Comparison of ENCODE assay signal across 11 cellular contexts in the genomic region with DNA sequence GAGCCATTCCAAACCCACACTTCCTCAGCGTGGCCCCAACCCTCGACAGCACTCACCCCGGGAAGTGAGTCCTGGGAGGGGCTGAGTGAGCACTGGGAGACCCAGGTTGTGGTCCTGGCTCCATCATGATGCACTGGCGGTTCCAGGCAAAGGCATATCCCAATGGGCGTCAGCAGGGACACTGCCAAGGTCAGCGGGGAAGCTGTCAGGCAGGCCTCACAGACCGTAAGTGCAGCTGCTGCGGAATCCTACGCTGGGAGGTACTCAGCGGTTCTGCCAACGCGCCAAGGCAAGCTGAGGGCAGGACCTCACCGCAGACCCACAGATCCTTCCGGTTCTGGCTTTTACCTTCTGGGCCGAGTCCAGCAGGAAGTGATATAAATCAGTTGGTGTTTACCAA. TPM values are rescaled to one million over a fixed set of nuclear protein-coding genes. Genes with fewer than 3 reads are reported as not detected.
DNase-seq lines count a peak whose midpoint lies in the region; TF ChIP-seq lines count a peak whose summit lies in the region.
"Had no signal": no experiment of that assay in that cellular context is flagged by ENCODE, and none has a peak within 500 bp of the region (broad histone marks: within the 10 kb centered on the region; RNA-seq: fewer than 3 reads in every experiment).

No MANE protein-coding gene starts in this region.

- H3K36me3 ChIP-seq in HEK293 (ENCODE audit: control insufficient read depth in 2 of 2, insufficient read depth in 1 of 2, low read length in 2 of 2), result peaks cover 10 to 61% of the 10 kb centered on the region in 2 experiments
- peaks cover 16% of the 10 kb centered on the region for H3K36me3 ChIP-seq in colonic mucosa

- no peaks in the 10 kb centered on the region for H3K9me3 Mint-ChIP-seq in progenitor cell of endocrine pancreas (ENCODE audit: low read depth)
- H3K9me3 Mint-ChIP-seq: activated T-helper 17 cell treated with anti-CD3 and anti-CD28 coated beads, Interleukin-2, amount 50 U/mL, for 72 hours had no signal

- TF ChIP-seq CTCF in HEK293 (tag by site-specific recombination; IDR thresholded peaks at IDR 0.05) (no peak), colonic mucosa (IDR thresholded peaks at IDR 0.05) (no peak), progenitor cell of endocrine pancreas (IDR thresholded peaks at IDR 0.05; ENCODE audit: unreplicated experiment) (no peak)

- no peaks in the 10 kb centered on the region for H3K27me3 Mint-ChIP-seq in progenitor cell of endocrine pancreas
- H3K27me3 Mint-ChIP-seq: activated T-helper 17 cell treated with anti-CD3 and anti-CD28 coated beads, Interleukin-2, amount 50 U/mL, for 72 hours had no signal

- CTCF ChIA-PET in HEK293 (lab: Yijun Ruan, JAX), result no interaction called here

- no peak overlapping the region for H3K4me3 ChIP-seq in HEK293 (ENCODE audit: low read depth, low read length)
- no peak overlapping the region for H3K4me3 ChIP-seq in colonic mucosa
- H3K4me3 ChIP-seq: SJSA1 had no signal

- H3K4me1 ChIP-seq in HEK293 (ENCODE audit: control insufficient read depth, insufficient read depth, low read length), result no peaks in the 10 kb centered on the region; the same call in 1 of the 2 replicates
- no peaks in the 10 kb centered on the region for H3K4me1 ChIP-seq in colonic mucosa
- H3K4me1 ChIP-seq: SJSA1 had no signal

- intact Hi-C loops in colonic mucosa (cut with DNase I), result no loop called here

- H3K9ac ChIP-seq in colonic mucosa (ENCODE audit: low read depth in 2 of 2, low read length in 2 of 2), result no peak overlapping the region

- H3K27me3 ChIP-seq in colonic mucosa, result no peaks in the 10 kb centered on the region

- peak; percentile 40 for DNase-seq in colonic mucosa
- DNase-seq in progenitor cell of endocrine pancreas (ENCODE audit: low spot score, unreplicated experiment), result no peak
- no peak for DNase-seq in NCI-H2107 treated with DMSO at 0.1 percent for 48 hours (lab: John Stamatoyannopoulos, UW; ENCODE audit: unreplicated experiment)
- no peak for DNase-seq in stimulated activated CD4-positive, alpha-beta T cell treated with anti-CD3 and anti-CD28 coated beads, Interleukin-15, amount 100 ng/mL, for 24 hours
- no peak for DNase-seq in effector CD4-positive, alpha-beta T cell
- DNase-seq: activated CD8-positive, alpha-beta T cell treated with anti-CD3 and anti-CD28 coated beads, Interleukin-2, amount 10 ng/mL, durations not matched to agents 7 days and 5 days; NCI-H1092 treated with DMSO at 0.1 percent for 48 hours had no signal

- no peaks in the 10 kb centered on the region for H3K9me3 ChIP-seq in HEK293 (ENCODE audit: control insufficient read depth, insufficient read depth, low read depth, low read length)
- H3K9me3 ChIP-seq in colonic mucosa, result no peaks in the 10 kb centered on the region
- H3K9me3 ChIP-seq: SJSA1 had no signal

- POLR2A ChIA-PET in HEK293 (lab: Yijun Ruan, JAX), result no interaction called here

- peak overlapping the region; percentile 82 for H3K4me3 Mint-ChIP-seq in progenitor cell of endocrine pancreas (ENCODE audit: low read depth)
- H3K4me3 Mint-ChIP-seq: activated CD8-positive, alpha-beta T cell treated with anti-CD3 and anti-CD28 coated beads, Interleukin-2, amount 10 ng/mL, durations not matched to agents 7 days and 5 days; activated T-helper 17 cell treated with anti-CD3 and anti-CD28 coated beads, Interleukin-2, amount 50 U/mL, for 72 hours had no signal

- peaks cover 15% of the 10 kb centered on the region for H3K36me3 Mint-ChIP-seq in progenitor cell of endocrine pancreas (ENCODE audit: insufficient read depth)

- no peak overlapping the region for H3K27ac ChIP-seq in HEK293 (ENCODE audit: extremely low read depth, low read depth, low read length)
- no peak overlapping the region for H3K27ac ChIP-seq in colonic mucosa
- H3K27ac ChIP-seq: SJSA1 had no signal

- peaks cover 17% of the 10 kb centered on the region for H3K4me1 Mint-ChIP-seq in progenitor cell of endocrine pancreas (ENCODE audit: low read depth)
- H3K4me1 Mint-ChIP-seq: activated T-helper 17 cell treated with anti-CD3 and anti-CD28 coated beads, Interleukin-2, amount 50 U/mL, for 72 hours had no signal

- no peak overlapping the region for H3K27ac Mint-ChIP-seq in progenitor cell of endocrine pancreas
- H3K27ac Mint-ChIP-seq: activated CD8-positive, alpha-beta T cell treated with anti-CD3 and anti-CD28 coated beads, Interleukin-2, amount 10 ng/mL, durations not matched to agents 7 days and 5 days; activated T-helper 17 cell treated with anti-CD3 and anti-CD28 coated beads, Interleukin-2, amount 50 U/mL, for 72 hours had no signal

TF ChIP-seq in HEK293, 187 proteins besides CTCF, POLR2A, EP300 and RAD21:
- no peak for TF ChIP-seq SALL2 (tag by site-specific recombination; IDR thresholded peaks at IDR 0.05; ENCODE audit: borderline replicate concordance)
- peak; percentile 37 for TF ChIP-seq ZNF600 (tag by site-specific recombination; IDR thresholded peaks at IDR 0.05)
TF ChIP-seq in HEK293: peak in this region for 1.

RNA-seq across cellular contexts. Expression of a gene that starts 1.4 kb away (rescaled TPM):
- total RNA-seq in colonic mucosa, result 10 to 100 TPM; 13.4 to 18.8 TPM
- 21.6 and 23.7 TPM in 2 replicates for total RNA-seq in progenitor cell of endocrine pancreas
- total RNA-seq: activated CD8-positive, alpha-beta T cell treated with anti-CD3 and anti-CD28 coated beads, Interleukin-2, amount 10 ng/mL, durations not matched to agents 7 days and 5 days; SJSA1 had no signal

RNA-seq across cellular contexts. Expression of a gene that starts 15.9 kb away (rescaled TPM):
- total RNA-seq in colonic mucosa (10 to 100 TPM; 44.2 to 98.3 TPM), progenitor cell of endocrine pancreas (71.6 and 74.4 TPM in 2 replicates)

RNA-seq across cellular contexts. Expression of a gene that starts 29.3 kb away (rescaled TPM):
- total RNA-seq in colonic mucosa (not detected), progenitor cell of endocrine pancreas (3.7 and 4.8 TPM in 2 replicates)
- total RNA-seq: activated CD8-positive, alpha-beta T cell treated with anti-CD3 and anti-CD28 coated beads, Interleukin-2, amount 10 ng/mL, durations not matched to agents 7 days and 5 days; activated T-helper 17 cell treated with anti-CD3 and anti-CD28 coated beads, Interleukin-2, amount 50 U/mL, for 72 hours; left ventricle myocardium superior; SJSA1 had no signal

RNA-seq across cellular contexts. Expression of a gene that starts 31.1 kb away (rescaled TPM):
- 10 to 100 TPM in 1 of 2 donors, 1 to 10 TPM in 1; 9.3 to 27.0 TPM for total RNA-seq in colonic mucosa
- 22.3 and 22.9 TPM in 2 replicates for total RNA-seq in progenitor cell of endocrine pancreas

RNA-seq across cellular contexts. Expression of a gene that starts 59.7 kb away (rescaled TPM):
- total RNA-seq in colonic mucosa, result 1 to 10 TPM; 5.7 to 7.0 TPM
- total RNA-seq in progenitor cell of endocrine pancreas, result 2.1 and 2.6 TPM in 2 replicates
